11 cellular contexts compared by ENCODE assay signal in genomic region chr11:11813288-11813962, GRCh38. TPM values are rescaled to one million over a fixed set of nuclear protein-coding genes. Genes with fewer than 3 reads are reported as not detected.
DNase-seq lines count a peak whose midpoint lies in the region; ATAC-seq and TF ChIP-seq lines count a peak whose summit lies in the region.
"Had no signal": no experiment of that assay in that cellular context is flagged by ENCODE, and none has a peak within 500 bp of the region (broad histone marks: within the 10 kb centered on the region; RNA-seq: fewer than 3 reads in every experiment).

No MANE protein-coding gene starts in this region.

- H3K4me3 ChIP-seq in MG63 (no peak overlapping the region), epithelial cell of esophagus (ENCODE audit: low read length) (no peak overlapping the region), mesendoderm (ENCODE audit: low read length) (no peak overlapping the region)
- H3K4me3 ChIP-seq: BLaER1 had no signal

- H3K4me1 ChIP-seq in mesendoderm (ENCODE audit: control insufficient read depth, low read depth, low read length), result no peaks in the 10 kb centered on the region

- no peaks in the 10 kb centered on the region for H3K9me3 Mint-ChIP-seq in activated CD8-positive, alpha-beta T cell treated with anti-CD3 and anti-CD28 coated beads, Interleukin-2, amount 10 ng/mL, durations not matched to agents 7 days and 5 days (ENCODE audit: insufficient read depth)
- H3K9me3 Mint-ChIP-seq: activated naive CD4-positive, alpha-beta T cell treated with anti-CD3 and anti-CD28 coated beads, Interleukin-2, amount 50 U/mL, for 72 hours had no signal

- DNase-seq in ACHN (peak; percentile 94), MG63 (peak; percentile 89), epithelial cell of esophagus (ENCODE audit: low read depth) (peak; percentile 83), mesendoderm (peak; percentile 5), A172 (ENCODE audit: low spot score) (no peak)
- no peak for DNase-seq in activated CD8-positive, alpha-beta T cell treated with anti-CD3 and anti-CD28 coated beads, Interleukin-2, amount 10 ng/mL, durations not matched to agents 7 days and 5 days
- DNase-seq: NCI-H2171 had no signal

- no peak overlapping the region for H3K27ac Mint-ChIP-seq in activated CD8-positive, alpha-beta T cell treated with anti-CD3 and anti-CD28 coated beads, Interleukin-2, amount 10 ng/mL, durations not matched to agents 7 days and 5 days
- H3K27ac Mint-ChIP-seq: activated naive CD4-positive, alpha-beta T cell treated with anti-CD3 and anti-CD28 coated beads, Interleukin-2, amount 50 U/mL, for 72 hours had no signal

- peaks cover 6% of the 10 kb centered on the region for H3K27me3 Mint-ChIP-seq in activated CD8-positive, alpha-beta T cell treated with anti-CD3 and anti-CD28 coated beads, Interleukin-2, amount 10 ng/mL, durations not matched to agents 7 days and 5 days (ENCODE audit: low read depth)

- no peak overlapping the region for H3K18ac ChIP-seq in mesendoderm (ENCODE audit: low read length)

- no CpG with 5 or more reads among the region's 3 CpGs for WGBS in mesendoderm (ENCODE audit: extremely low coverage, insufficient coverage, low lambda C conversion rate)

- ATAC-seq in GM21576 (IDR thresholded peaks at IDR 0.05; ENCODE audit: unreplicated experiment), result no peak
- no peak for ATAC-seq in HG03108 (IDR thresholded peaks at IDR 0.05; ENCODE audit: unreplicated experiment)
- no peak for ATAC-seq in activated CD8-positive, alpha-beta T cell treated with anti-CD3 and anti-CD28 coated beads, Interleukin-2, amount 10 ng/mL, durations not matched to agents 7 days and 5 days
- ATAC-seq: activated naive CD4-positive, alpha-beta T cell treated with anti-CD3 and anti-CD28 coated beads, Interleukin-2, amount 50 U/mL, for 72 hours had no signal

- no peaks in the 10 kb centered on the region for H3K36me3 Mint-ChIP-seq in activated CD8-positive, alpha-beta T cell treated with anti-CD3 and anti-CD28 coated beads, Interleukin-2, amount 10 ng/mL, durations not matched to agents 7 days and 5 days (ENCODE audit: low read depth)
- H3K36me3 Mint-ChIP-seq: activated naive CD4-positive, alpha-beta T cell treated with anti-CD3 and anti-CD28 coated beads, Interleukin-2, amount 50 U/mL, for 72 hours had no signal

- no peak overlapping the region for H3K27ac ChIP-seq in mesendoderm (ENCODE audit: low read depth, low read length)
- H3K27ac ChIP-seq: BLaER1 had no signal

- no peaks in the 10 kb centered on the region for H3K79me2 ChIP-seq in mesendoderm (ENCODE audit: control insufficient read depth, insufficient read depth, low read length)

- H3K4ac ChIP-seq in mesendoderm (ENCODE audit: low read depth, low read length), result no peak overlapping the region

- H2AK5ac ChIP-seq in mesendoderm (ENCODE audit: low read length), result no peak overlapping the region

- H2BK15ac ChIP-seq in mesendoderm (replicated peaks; ENCODE audit: low read depth), result no peak overlapping the region

- H2BK5ac ChIP-seq in mesendoderm (ENCODE audit: low read length), result no peak overlapping the region

- H3K36me3 ChIP-seq in MG63 (no peaks in the 10 kb centered on the region), mesendoderm (ENCODE audit: control insufficient read depth, insufficient read depth, low read length) (no peaks in the 10 kb centered on the region)
- H3K36me3 ChIP-seq: BLaER1 had no signal

- no peak overlapping the region for H4K5ac ChIP-seq in mesendoderm (ENCODE audit: low read length)

- H3K4me1 Mint-ChIP-seq in activated CD8-positive, alpha-beta T cell treated with anti-CD3 and anti-CD28 coated beads, Interleukin-2, amount 10 ng/mL, durations not matched to agents 7 days and 5 days (ENCODE audit: low read depth), result no peaks in the 10 kb centered on the region

- H3K4me3 Mint-ChIP-seq in activated CD8-positive, alpha-beta T cell treated with anti-CD3 and anti-CD28 coated beads, Interleukin-2, amount 10 ng/mL, durations not matched to agents 7 days and 5 days, result no peak overlapping the region

- H3K9ac ChIP-seq in mesendoderm (ENCODE audit: low read length), result no peak overlapping the region
- H3K9ac ChIP-seq: BLaER1 had no signal

- no peak overlapping the region for H3K4me2 ChIP-seq in mesendoderm (ENCODE audit: low read length)
- H3K4me2 ChIP-seq: BLaER1 had no signal

- H4K8ac ChIP-seq in mesendoderm (ENCODE audit: low read depth, low read length), result no peak overlapping the region

- TF ChIP-seq CTCF in epithelial cell of esophagus (IDR thresholded peaks at IDR 0.05; ENCODE audit: insufficient read depth, low read depth, low read length, missing control alignments), result no peak

- H3K79me1 ChIP-seq in mesendoderm (ENCODE audit: low read length), result no peaks in the 10 kb centered on the region

- H3K56ac ChIP-seq in mesendoderm (ENCODE audit: low read length), result no peak overlapping the region

- H3K27me3 ChIP-seq in MG63 (no peaks in the 10 kb centered on the region), mesendoderm (ENCODE audit: insufficient read depth, low read length, poor library complexity) (no peaks in the 10 kb centered on the region)
- H3K27me3 ChIP-seq: BLaER1 had no signal

- CTCF ChIA-PET in activated CD8-positive, alpha-beta T cell treated with anti-CD3 and anti-CD28 coated beads, Interleukin-2, amount 10 ng/mL, durations not matched to agents 7 days and 5 days (lab: Charles Lee), result interaction anchor here (1.5 kb wide), 1 partner anchor 14 kb away, joined by 5 read pairs; no protein-coding TSS in a partner anchor

- POLR2A ChIA-PET in activated CD8-positive, alpha-beta T cell treated with anti-CD3 and anti-CD28 coated beads, Interleukin-2, amount 10 ng/mL, durations not matched to agents 7 days and 5 days (lab: Charles Lee), result no interaction called here

- no peak overlapping the region for H3K23ac ChIP-seq in mesendoderm (ENCODE audit: low read length)

- H3K9me3 ChIP-seq in MG63, result no peaks in the 10 kb centered on the region

- no peak overlapping the region for H2BK120ac ChIP-seq in mesendoderm (ENCODE audit: low read depth, low read length)

- in situ Hi-C loops in ACHN (cut with HindIII; ENCODE audit: low pct_ligation_motif_present, low pct_unique_long_range_greater_than_20kb, low sequenced_read_pairs), result no loop called here

RNA-seq across cellular contexts. Expression of gene USP47, which starts 28.3 kb away (rescaled TPM):
- 9.9 and 13.3 TPM in 2 replicates for total RNA-seq in MG63 (2014; rRNA removed; shearing (Covaris generic); ENCODE audit: low replicate concordance)
- 19.5 TPM for polyA plus RNA-seq in mesendoderm (2013, experiment 1 of 2)
- polyA plus RNA-seq in mesendoderm (2013, experiment 2 of 2), result 20.7 TPM
- 66.5 and 80.7 TPM in 2 replicates for total RNA-seq in A172 (2014; rRNA removed; shearing (Covaris generic))
- total RNA-seq in activated CD8-positive, alpha-beta T cell treated with anti-CD3 and anti-CD28 coated beads, Interleukin-2, amount 10 ng/mL, durations not matched to agents 7 days and 5 days, result 10 to 100 TPM; 34.5 to 38.4 TPM

Comparison
In these comparisons a context has a peak if more than half of its experiments do, and no peak if none do; other contexts are left out.
1. DNase-seq: peak in ACHN (single experiment), MG63 (single experiment), epithelial cell of esophagus (single experiment) and mesendoderm (single experiment); none in A172 (single experiment) and activated CD8-positive, alpha-beta T cell treated with anti-CD3 and anti-CD28 coated beads, Interleukin-2, amount 10 ng/mL, durations not matched to agents 7 days and 5 days (single experiment).